In the genomic region with DNA sequence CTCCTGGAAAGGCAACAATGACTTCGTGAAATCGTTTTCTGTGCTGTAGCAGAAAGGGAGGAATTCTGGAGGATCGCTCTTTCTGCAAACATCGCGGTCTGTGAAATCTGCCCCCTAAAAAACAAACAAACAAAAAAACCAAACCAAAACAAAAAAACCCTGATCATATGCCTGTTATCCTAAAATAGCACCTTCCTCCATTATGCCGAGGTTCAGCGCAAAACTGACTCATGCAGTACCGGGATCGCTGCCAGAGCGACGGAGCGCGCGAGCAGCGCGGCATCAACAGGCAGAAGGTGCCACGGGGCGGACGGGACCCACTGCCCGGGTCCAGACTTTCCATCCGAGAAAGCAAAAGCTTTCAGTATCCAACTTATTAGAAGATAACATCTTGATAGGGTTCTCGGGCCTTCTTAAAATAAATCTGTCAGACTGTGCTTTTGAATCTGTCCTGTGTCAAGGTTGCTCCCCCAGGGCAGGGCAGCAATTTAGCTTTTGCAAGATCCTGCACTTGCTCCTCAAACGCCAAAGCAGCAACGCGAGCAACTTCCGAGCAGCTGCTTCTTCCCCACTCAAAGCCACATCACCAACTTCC, we compare ENCODE assay signal across 1 cellular context.
A peak's percentile ranks its signal among the peaks of the same experiment; 100 is the strongest.
TF ChIP-seq lines count a peak whose summit lies in the region.

No MANE protein-coding gene starts in this region.

TF ChIP-seq in HEK293, 187 proteins besides CTCF, POLR2A, EP300 and RAD21 (continued from another document and continues in another):
- TF ChIP-seq, protein P1, sequence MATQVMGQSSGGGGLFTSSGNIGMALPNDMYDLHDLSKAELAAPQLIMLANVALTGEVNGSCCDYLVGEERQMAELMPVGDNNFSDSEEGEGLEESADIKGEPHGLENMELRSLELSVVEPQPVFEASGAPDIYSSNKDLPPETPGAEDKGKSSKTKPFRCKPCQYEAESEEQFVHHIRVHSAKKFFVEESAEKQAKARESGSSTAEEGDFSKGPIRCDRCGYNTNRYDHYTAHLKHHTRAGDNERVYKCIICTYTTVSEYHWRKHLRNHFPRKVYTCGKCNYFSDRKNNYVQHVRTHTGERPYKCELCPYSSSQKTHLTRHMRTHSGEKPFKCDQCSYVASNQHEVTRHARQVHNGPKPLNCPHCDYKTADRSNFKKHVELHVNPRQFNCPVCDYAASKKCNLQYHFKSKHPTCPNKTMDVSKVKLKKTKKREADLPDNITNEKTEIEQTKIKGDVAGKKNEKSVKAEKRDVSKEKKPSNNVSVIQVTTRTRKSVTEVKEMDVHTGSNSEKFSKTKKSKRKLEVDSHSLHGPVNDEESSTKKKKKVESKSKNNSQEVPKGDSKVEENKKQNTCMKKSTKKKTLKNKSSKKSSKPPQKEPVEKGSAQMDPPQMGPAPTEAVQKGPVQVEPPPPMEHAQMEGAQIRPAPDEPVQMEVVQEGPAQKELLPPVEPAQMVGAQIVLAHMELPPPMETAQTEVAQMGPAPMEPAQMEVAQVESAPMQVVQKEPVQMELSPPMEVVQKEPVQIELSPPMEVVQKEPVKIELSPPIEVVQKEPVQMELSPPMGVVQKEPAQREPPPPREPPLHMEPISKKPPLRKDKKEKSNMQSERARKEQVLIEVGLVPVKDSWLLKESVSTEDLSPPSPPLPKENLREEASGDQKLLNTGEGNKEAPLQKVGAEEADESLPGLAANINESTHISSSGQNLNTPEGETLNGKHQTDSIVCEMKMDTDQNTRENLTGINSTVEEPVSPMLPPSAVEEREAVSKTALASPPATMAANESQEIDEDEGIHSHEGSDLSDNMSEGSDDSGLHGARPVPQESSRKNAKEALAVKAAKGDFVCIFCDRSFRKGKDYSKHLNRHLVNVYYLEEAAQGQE (tag by site-specific recombination; IDR thresholded peaks at IDR 0.05): no peak; the same call in 1 of the 2 replicates
- TF ChIP-seq ZNF660 (tag by site-specific recombination; IDR thresholded peaks at IDR 0.05) (peak; percentile 76; the same call in 1 of the 2 replicates), ZNF157 (tag by site-specific recombination; IDR thresholded peaks at IDR 0.05) (no peak), FEZF1 (tag by site-specific recombination; IDR thresholded peaks at IDR 0.05) (0 out of 2 replicates have a peak, but pooled peaks have one; percentile 44), SCRT1 (tag by site-specific recombination; IDR thresholded peaks at IDR 0.05; ENCODE audit: borderline replicate concordance) (peak; percentile 86; the same call in 1 of the 2 replicates), ZNF843 (tag by site-specific recombination; IDR thresholded peaks at IDR 0.05) (0 out of 2 replicates have a peak, but pooled peaks have one; percentile 29), ZNF366 (tag by site-specific recombination; conservative IDR thresholded peaks at IDR 0.05) (peak; percentile 74; the same call in 1 of the 2 replicates), TRIM28 (IDR thresholded peaks at IDR 0.05; ENCODE audit: borderline replicate concordance, low read length) (peak; percentile 33; the same call in 1 of the 2 replicates), ZNF2 (tag by site-specific recombination; IDR thresholded peaks at IDR 0.05) (peak; percentile 87), ZNF629 (tag by site-specific recombination; IDR thresholded peaks at IDR 0.05) (peak; percentile 80), ZNF132 (tag by site-specific recombination; IDR thresholded peaks at IDR 0.05; ENCODE audit: borderline replicate concordance) (no peak), ZNF221 (tag by site-specific recombination; IDR thresholded peaks at IDR 0.05; ENCODE audit: borderline replicate concordance) (no peak), ZBTB21 (tag by site-specific recombination; IDR thresholded peaks at IDR 0.05) (peak; percentile 76), HOXD13 (CRISPR knock-in tag; IDR thresholded peaks at IDR 0.05; ENCODE audit: borderline replicate concordance) (no peak), ZNF416 (tag by site-specific recombination; IDR thresholded peaks at IDR 0.05) (no peak), RBAK (tag by site-specific recombination; IDR thresholded peaks at IDR 0.05) (no peak), ZEB2 (tag by site-specific recombination; IDR thresholded peaks at IDR 0.05) (peak; percentile 62; the same call in 1 of the 2 replicates)
- TF ChIP-seq, protein P2, sequence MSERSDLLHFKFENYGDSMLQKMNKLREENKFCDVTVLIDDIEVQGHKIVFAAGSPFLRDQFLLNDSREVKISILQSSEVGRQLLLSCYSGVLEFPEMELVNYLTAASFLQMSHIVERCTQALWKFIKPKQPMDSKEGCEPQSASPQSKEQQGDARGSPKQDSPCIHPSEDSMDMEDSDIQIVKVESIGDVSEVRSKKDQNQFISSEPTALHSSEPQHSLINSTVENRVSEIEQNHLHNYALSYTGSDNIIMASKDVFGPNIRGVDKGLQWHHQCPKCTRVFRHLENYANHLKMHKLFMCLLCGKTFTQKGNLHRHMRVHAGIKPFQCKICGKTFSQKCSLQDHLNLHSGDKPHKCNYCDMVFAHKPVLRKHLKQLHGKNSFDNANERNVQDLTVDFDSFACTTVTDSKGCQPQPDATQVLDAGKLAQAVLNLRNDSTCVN (tag by site-specific recombination; optimal IDR thresholded peaks at IDR 0.05): peak; percentile 60
- TF ChIP-seq, protein P3, sequence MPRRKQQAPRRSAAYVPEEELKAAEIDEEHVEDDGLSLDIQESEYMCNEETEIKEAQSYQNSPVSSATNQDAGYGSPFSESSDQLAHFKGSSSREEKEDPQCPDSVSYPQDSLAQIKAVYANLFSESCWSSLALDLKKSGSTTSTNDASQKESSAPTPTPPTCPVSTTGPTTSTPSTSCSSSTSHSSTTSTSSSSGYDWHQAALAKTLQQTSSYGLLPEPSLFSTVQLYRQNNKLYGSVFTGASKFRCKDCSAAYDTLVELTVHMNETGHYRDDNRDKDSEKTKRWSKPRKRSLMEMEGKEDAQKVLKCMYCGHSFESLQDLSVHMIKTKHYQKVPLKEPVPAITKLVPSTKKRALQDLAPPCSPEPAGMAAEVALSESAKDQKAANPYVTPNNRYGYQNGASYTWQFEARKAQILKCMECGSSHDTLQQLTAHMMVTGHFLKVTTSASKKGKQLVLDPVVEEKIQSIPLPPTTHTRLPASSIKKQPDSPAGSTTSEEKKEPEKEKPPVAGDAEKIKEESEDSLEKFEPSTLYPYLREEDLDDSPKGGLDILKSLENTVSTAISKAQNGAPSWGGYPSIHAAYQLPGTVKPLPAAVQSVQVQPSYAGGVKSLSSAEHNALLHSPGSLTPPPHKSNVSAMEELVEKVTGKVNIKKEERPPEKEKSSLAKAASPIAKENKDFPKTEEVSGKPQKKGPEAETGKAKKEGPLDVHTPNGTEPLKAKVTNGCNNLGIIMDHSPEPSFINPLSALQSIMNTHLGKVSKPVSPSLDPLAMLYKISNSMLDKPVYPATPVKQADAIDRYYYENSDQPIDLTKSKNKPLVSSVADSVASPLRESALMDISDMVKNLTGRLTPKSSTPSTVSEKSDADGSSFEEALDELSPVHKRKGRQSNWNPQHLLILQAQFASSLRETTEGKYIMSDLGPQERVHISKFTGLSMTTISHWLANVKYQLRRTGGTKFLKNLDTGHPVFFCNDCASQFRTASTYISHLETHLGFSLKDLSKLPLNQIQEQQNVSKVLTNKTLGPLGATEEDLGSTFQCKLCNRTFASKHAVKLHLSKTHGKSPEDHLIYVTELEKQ (tag by site-specific recombination; IDR thresholded peaks at IDR 0.05; ENCODE audit: borderline replicate concordance): no peak
- TF ChIP-seq, protein P4, sequence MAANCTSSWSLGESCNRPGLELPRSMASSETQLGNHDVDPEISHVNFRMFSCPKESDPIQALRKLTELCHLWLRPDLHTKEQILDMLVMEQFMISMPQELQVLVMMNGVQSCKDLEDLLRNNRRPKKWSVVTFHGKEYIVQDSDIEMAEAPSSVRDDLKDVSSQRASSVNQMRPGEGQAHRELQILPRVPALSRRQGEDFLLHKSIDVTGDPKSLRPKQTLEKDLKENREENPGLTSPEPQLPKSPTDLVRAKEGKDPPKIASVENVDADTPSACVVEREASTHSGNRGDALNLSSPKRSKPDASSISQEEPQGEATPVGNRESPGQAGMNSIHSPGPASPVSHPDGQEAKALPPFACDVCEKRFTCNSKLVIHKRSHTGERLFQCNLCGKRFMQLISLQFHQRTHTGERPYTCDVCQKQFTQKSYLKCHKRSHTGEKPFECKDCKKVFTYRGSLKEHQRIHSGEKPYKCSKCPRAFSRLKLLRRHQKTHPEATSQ (tag by site-specific recombination; IDR thresholded peaks at IDR 0.05): 0 out of 2 replicates have a peak, but pooled peaks have one; percentile 62
- TF ChIP-seq, protein P5, sequence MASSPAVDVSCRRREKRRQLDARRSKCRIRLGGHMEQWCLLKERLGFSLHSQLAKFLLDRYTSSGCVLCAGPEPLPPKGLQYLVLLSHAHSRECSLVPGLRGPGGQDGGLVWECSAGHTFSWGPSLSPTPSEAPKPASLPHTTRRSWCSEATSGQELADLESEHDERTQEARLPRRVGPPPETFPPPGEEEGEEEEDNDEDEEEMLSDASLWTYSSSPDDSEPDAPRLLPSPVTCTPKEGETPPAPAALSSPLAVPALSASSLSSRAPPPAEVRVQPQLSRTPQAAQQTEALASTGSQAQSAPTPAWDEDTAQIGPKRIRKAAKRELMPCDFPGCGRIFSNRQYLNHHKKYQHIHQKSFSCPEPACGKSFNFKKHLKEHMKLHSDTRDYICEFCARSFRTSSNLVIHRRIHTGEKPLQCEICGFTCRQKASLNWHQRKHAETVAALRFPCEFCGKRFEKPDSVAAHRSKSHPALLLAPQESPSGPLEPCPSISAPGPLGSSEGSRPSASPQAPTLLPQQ (tag by site-specific recombination; IDR thresholded peaks at IDR 0.05): peak; percentile 97
- TF ChIP-seq, protein P6, sequence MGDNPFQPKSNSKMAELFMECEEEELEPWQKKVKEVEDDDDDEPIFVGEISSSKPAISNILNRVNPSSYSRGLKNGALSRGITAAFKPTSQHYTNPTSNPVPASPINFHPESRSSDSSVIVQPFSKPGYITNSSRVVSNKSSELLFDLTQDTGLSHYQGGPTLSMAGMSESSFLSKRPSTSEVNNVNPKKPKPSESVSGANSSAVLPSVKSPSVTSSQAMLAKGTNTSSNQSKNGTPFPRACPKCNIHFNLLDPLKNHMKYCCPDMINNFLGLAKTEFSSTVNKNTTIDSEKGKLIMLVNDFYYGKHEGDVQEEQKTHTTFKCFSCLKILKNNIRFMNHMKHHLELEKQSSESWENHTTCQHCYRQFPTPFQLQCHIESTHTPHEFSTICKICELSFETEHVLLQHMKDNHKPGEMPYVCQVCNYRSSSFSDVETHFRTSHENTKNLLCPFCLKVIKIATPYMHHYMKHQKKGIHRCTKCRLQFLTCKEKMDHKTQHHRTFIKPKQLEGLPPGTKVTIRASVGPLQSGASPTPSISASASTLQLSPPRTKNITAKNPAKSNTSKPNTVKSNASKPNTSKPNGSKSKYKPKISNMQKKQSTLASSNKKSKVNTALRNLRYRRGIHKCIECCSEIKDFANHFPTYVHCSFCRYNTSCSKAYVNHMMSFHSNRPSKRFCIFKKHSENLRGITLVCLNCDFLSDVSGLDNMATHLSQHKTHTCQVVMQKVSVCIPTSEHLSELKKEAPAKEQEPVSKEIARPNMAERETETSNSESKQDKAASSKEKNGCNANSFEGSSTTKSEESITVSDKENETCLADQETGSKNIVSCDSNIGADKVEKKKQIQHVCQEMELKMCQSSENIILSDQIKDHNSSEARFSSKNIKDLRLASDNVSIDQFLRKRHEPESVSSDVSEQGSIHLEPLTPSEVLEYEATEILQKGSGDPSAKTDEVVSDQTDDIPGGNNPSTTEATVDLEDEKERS (tag by site-specific recombination; IDR thresholded peaks at IDR 0.05): peak; percentile 92; the same call in 1 of the 2 replicates
- TF ChIP-seq, protein P7, sequence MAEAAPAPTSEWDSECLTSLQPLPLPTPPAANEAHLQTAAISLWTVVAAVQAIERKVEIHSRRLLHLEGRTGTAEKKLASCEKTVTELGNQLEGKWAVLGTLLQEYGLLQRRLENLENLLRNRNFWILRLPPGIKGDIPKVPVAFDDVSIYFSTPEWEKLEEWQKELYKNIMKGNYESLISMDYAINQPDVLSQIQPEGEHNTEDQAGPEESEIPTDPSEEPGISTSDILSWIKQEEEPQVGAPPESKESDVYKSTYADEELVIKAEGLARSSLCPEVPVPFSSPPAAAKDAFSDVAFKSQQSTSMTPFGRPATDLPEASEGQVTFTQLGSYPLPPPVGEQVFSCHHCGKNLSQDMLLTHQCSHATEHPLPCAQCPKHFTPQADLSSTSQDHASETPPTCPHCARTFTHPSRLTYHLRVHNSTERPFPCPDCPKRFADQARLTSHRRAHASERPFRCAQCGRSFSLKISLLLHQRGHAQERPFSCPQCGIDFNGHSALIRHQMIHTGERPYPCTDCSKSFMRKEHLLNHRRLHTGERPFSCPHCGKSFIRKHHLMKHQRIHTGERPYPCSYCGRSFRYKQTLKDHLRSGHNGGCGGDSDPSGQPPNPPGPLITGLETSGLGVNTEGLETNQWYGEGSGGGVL (tag by site-specific recombination; IDR thresholded peaks at IDR 0.05): peak; percentile 74
- TF ChIP-seq, protein P8, sequence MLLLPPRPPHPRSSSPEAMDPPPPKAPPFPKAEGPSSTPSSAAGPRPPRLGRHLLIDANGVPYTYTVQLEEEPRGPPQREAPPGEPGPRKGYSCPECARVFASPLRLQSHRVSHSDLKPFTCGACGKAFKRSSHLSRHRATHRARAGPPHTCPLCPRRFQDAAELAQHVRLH (tag by site-specific recombination; IDR thresholded peaks at IDR 0.05): peak; percentile 50; the same call in 1 of the 2 replicates
- TF ChIP-seq, protein P9, sequence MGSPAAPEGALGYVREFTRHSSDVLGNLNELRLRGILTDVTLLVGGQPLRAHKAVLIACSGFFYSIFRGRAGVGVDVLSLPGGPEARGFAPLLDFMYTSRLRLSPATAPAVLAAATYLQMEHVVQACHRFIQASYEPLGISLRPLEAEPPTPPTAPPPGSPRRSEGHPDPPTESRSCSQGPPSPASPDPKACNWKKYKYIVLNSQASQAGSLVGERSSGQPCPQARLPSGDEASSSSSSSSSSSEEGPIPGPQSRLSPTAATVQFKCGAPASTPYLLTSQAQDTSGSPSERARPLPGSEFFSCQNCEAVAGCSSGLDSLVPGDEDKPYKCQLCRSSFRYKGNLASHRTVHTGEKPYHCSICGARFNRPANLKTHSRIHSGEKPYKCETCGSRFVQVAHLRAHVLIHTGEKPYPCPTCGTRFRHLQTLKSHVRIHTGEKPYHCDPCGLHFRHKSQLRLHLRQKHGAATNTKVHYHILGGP (tag by site-specific recombination; IDR thresholded peaks at IDR 0.05): no peak
- TF ChIP-seq, protein P10, sequence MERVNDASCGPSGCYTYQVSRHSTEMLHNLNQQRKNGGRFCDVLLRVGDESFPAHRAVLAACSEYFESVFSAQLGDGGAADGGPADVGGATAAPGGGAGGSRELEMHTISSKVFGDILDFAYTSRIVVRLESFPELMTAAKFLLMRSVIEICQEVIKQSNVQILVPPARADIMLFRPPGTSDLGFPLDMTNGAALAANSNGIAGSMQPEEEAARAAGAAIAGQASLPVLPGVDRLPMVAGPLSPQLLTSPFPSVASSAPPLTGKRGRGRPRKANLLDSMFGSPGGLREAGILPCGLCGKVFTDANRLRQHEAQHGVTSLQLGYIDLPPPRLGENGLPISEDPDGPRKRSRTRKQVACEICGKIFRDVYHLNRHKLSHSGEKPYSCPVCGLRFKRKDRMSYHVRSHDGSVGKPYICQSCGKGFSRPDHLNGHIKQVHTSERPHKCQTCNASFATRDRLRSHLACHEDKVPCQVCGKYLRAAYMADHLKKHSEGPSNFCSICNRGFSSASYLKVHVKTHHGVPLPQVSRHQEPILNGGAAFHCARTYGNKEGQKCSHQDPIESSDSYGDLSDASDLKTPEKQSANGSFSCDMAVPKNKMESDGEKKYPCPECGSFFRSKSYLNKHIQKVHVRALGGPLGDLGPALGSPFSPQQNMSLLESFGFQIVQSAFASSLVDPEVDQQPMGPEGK (tag by site-specific recombination; IDR thresholded peaks at IDR 0.05): 0 out of 2 replicates have a peak, but pooled peaks have one; percentile 24
